Comparison of ENCODE assay signal across 11 cellular contexts in the genomic region with DNA sequence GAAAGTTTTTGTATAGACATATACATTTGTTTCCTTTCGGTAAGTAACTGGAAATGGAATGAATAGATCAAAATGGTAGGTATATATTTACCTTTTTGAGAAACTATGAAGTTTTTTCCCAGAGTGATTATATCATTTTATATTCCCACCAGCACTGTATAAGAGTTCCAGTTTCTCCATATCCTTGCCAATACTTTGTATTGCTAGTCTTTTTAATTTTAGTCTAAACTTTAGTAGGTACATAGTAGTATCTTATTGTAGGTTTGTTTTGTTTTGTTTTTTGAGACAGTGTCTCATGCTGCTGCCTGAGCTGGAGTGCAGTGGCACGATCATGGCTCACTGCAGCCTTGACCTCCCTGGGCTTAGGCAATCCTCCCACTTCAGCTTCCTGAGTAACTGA.
"Had no signal": no experiment of that assay in that cellular context is flagged by ENCODE, and none has a peak within 500 bp of the region (broad histone marks: within the 10 kb centered on the region; RNA-seq: fewer than 3 reads in every experiment).

No MANE protein-coding gene starts in this region.

- H3K4me3 ChIP-seq: GM23248, GM23338, HAP-1 had no signal

- H3K4me1 ChIP-seq: HAP-1 had no signal

- H3K9ac ChIP-seq: GM23248 had no signal

- ATAC-seq: GM23338, HCT116 had no signal

- FAIRE-seq: H1, H54 had no signal

- DNase-seq: GM23248, GOT3, H7, H9, HCEC 1CT, HFFc6 had no signal

- H3K9me3 ChIP-seq: HAP-1 had no signal

- H3K27ac ChIP-seq: GM23248 had no signal

- H2AFZ ChIP-seq: GM23248, GM23338 had no signal

- H3K4me2 ChIP-seq: GM23338 had no signal
